In genomic region chr2:98412751-98413445, GRCh38 we compare ENCODE assay signal across 8 cellular contexts. TPM values are rescaled to one million over a fixed set of nuclear protein-coding genes. Genes with fewer than 3 reads are reported as not detected.
DNase-seq lines count a peak whose midpoint lies in the region; ATAC-seq and TF ChIP-seq lines count a peak whose summit lies in the region.

No MANE protein-coding gene starts in this region.

- peak; percentile 54 for DNase-seq in GM12864 (ENCODE audit: low read depth)
- peak; percentile 7 for DNase-seq in NCI-H226
- DNase-seq in chondrocyte (ENCODE audit: low spot score) = no peak
- DNase-seq in medulla oblongata (ENCODE audit: extremely low spot score) = peak; percentile 84
- peak; percentile 4 for DNase-seq in stimulated activated CD8-positive, alpha-beta memory T cell treated with anti-CD3 and anti-CD28 coated beads, Interleukin-4, amount 100 ng/mL, for 24 hours (ENCODE audit: low read depth)

- TF ChIP-seq CTCF in GM12864 (IDR thresholded peaks at IDR 0.05; ENCODE audit: low read depth, low read length, missing control alignments) = peak; percentile 67
- peak; percentile 87 for TF ChIP-seq CTCF in chondrocyte (IDR thresholded peaks at IDR 0.05)

- no peak overlapping the region for H3K4me3 ChIP-seq in GM12864 (ENCODE audit: low read depth, low read length)

- H3K27ac Mint-ChIP-seq in chondrocyte (ENCODE audit: unreplicated experiment) = no peak overlapping the region

- H3K4me1 Mint-ChIP-seq in chondrocyte (ENCODE audit: low read depth) = no peaks in the 10 kb centered on the region

- H3K27me3 Mint-ChIP-seq in chondrocyte (ENCODE audit: low read depth) = peaks cover 4% of the 10 kb centered on the region

- no peak overlapping the region for H3K4me3 Mint-ChIP-seq in chondrocyte (ENCODE audit: unreplicated experiment)

- H3K9me3 Mint-ChIP-seq in chondrocyte (ENCODE audit: low read depth) = peaks cover 3% of the 10 kb centered on the region

- H3K36me3 Mint-ChIP-seq in chondrocyte (ENCODE audit: low read depth) = no peaks in the 10 kb centered on the region

- ATAC-seq in HG03039 (IDR thresholded peaks at IDR 0.05; ENCODE audit: unreplicated experiment) (peak; percentile 56), GM21526 (IDR thresholded peaks at IDR 0.05; ENCODE audit: low FRiP score, unreplicated experiment) (no peak)
- peak; percentile 74 to 81 for ATAC-seq in activated CD4-positive, CD25-positive, alpha-beta regulatory T cell treated with anti-CD3 and anti-CD28 coated beads, Interleukin-2, amount 50 U/mL, for 24 hours

RNA-seq across cellular contexts. Expression of gene INPP4A, which starts 31.8 kb away (rescaled TPM):
- total RNA-seq in chondrocyte = 25.9 to 33.3 TPM (median 26.1 TPM) in 3 replicates
